Comparison of ENCODE assay signal across 8 cellular contexts in genomic region chr10:33332183-33333031, GRCh38. TPM values are rescaled to one million over a fixed set of nuclear protein-coding genes. Genes with fewer than 3 reads are reported as not detected.
DNase-seq lines count a peak whose midpoint lies in the region; ATAC-seq and TF ChIP-seq lines count a peak whose summit lies in the region.

No MANE protein-coding gene starts in this region.

- H3K27ac ChIP-seq in endodermal cell (ENCODE audit: low read depth, low read length) (no peak overlapping the region), mesodermal cell (ENCODE audit: low read depth, low read length, severe bottlenecking) (peak overlapping the region; percentile 75), urinary bladder (ENCODE audit: low read depth) (no peak overlapping the region)

- peak overlapping the region; percentile 65 for H3K9ac ChIP-seq in endodermal cell (ENCODE audit: extremely low read depth, low read length, poor library complexity, severe bottlenecking)

- peak overlapping the region; percentile 79 for H3K4me3 Mint-ChIP-seq in endodermal cell

- H3K36me3 ChIP-seq in endodermal cell (ENCODE audit: control insufficient read depth, insufficient read depth, low read length) (peaks cover 22% of the 10 kb centered on the region), mesodermal cell (ENCODE audit: control insufficient read depth, insufficient read depth, low read length) (peaks cover 26% of the 10 kb centered on the region), urinary bladder (ENCODE audit: insufficient read depth) (no peaks in the 10 kb centered on the region)

- H3K4me1 Mint-ChIP-seq in endodermal cell: peaks cover 59% of the 10 kb centered on the region

- peaks cover 12% of the 10 kb centered on the region for H3K4me1 ChIP-seq in endodermal cell (ENCODE audit: control insufficient read depth, insufficient read depth, low read length)
- peaks cover 6% of the 10 kb centered on the region for H3K4me1 ChIP-seq in mesodermal cell (ENCODE audit: control insufficient read depth, insufficient read depth, low read length, poor library complexity, severe bottlenecking)
- peaks cover 2% of the 10 kb centered on the region for H3K4me1 ChIP-seq in urinary bladder (ENCODE audit: insufficient read depth)

- peaks cover 30% of the 10 kb centered on the region for H3K27me3 Mint-ChIP-seq in endodermal cell (ENCODE audit: insufficient read depth)

- no peak overlapping the region for H3K27ac Mint-ChIP-seq in endodermal cell

- WGBS in endodermal cell (ENCODE audit: insufficient coverage in 1 of 2, insufficient read length in 1 of 2), 2 experiments: 70 to 90% methylated on average over 2 to 4 of the region's 4 CpGs
- WGBS in mesodermal cell (ENCODE audit: insufficient coverage in 2 of 2), 2 experiments: 59 to 63% methylated on average over 3 to 4 of the region's 4 CpGs
- 23% methylated on average over 4 of the region's 4 CpGs for WGBS in urinary bladder

- H3K9me3 Mint-ChIP-seq in endodermal cell: no peaks in the 10 kb centered on the region

- peaks cover 2% of the 10 kb centered on the region for H3K27me3 ChIP-seq in endodermal cell (ENCODE audit: control insufficient read depth, insufficient read depth, low read length, poor library complexity, severe bottlenecking)

- H3K36me3 Mint-ChIP-seq in endodermal cell (ENCODE audit: low read depth): peaks cover 15% of the 10 kb centered on the region

- DNase-seq in NCI-H82 (lab: John Stamatoyannopoulos, UW) (peak; percentile 14), NCI-H82 treated with DMSO at 0.1 percent for 48 hours (lab: John Stamatoyannopoulos, UW; ENCODE audit: unreplicated experiment) (no peak), endodermal cell (no peak), NCI-H187 treated with DMSO at 0.1 percent for 48 hours (lab: John Stamatoyannopoulos, UW) (no peak)

- H3K4me3 ChIP-seq in endodermal cell (ENCODE audit: low read length) (peak overlapping the region; percentile 94), mesodermal cell (ENCODE audit: extremely low read depth, insufficient read depth, low read length, poor library complexity, severe bottlenecking) (peak overlapping the region; percentile 91), urinary bladder (ENCODE audit: low read depth, low read length) (peak overlapping the region; percentile 50)

- H3K9me3 ChIP-seq in endodermal cell (ENCODE audit: control insufficient read depth, low read length) (no peaks in the 10 kb centered on the region), mesodermal cell (ENCODE audit: control insufficient read depth, low read length) (no peaks in the 10 kb centered on the region)

- no peak for TF ChIP-seq CTCF in endodermal cell (conservative IDR thresholded peaks at IDR 0.05)

- ATAC-seq in GM19035 (IDR thresholded peaks at IDR 0.05; ENCODE audit: unreplicated experiment) (no peak), GM19023 (IDR thresholded peaks at IDR 0.05; ENCODE audit: unreplicated experiment) (no peak)

RNA-seq across cellular contexts. Expression of gene NRP1, which starts 2.1 kb away (rescaled TPM):
- total RNA-seq in endodermal cell: 10 to 100 TPM; 20.7 to 30.6 TPM
- 18.0 TPM for polyA plus RNA-seq in endodermal cell (2013, experiment 1 of 2)
- 18.6 TPM for polyA plus RNA-seq in endodermal cell (2013, experiment 2 of 2)
- 131 TPM for polyA plus RNA-seq in mesodermal cell (2013, experiment 1 of 2)
- 119 TPM for polyA plus RNA-seq in mesodermal cell (2013, experiment 2 of 2)
- 172 TPM for total RNA-seq in urinary bladder
- 36.9 TPM for polyA plus RNA-seq in urinary bladder
